ENCODE assay signal across 15 cellular contexts in genomic region chr6:138291036-138291848, GRCh38.
"Had no signal": no experiment of that assay in that cellular context is flagged by ENCODE, and none has a peak within 500 bp of the region (broad histone marks: within the 10 kb centered on the region; RNA-seq: fewer than 3 reads in every experiment).

No MANE protein-coding gene starts in this region.

- H3K27ac ChIP-seq: brain microvascular endothelial cell, left lung, right atrium auricular region, tibial artery, uterus had no signal

- H3K4me1 ChIP-seq: left lung, right atrium auricular region, uterus had no signal

- H3K4me3 ChIP-seq: left lung, right atrium auricular region, smooth muscle cell, tibial artery, uterus had no signal

- H3K4me2 ChIP-seq: smooth muscle cell had no signal

- H3K4me3 Mint-ChIP-seq: activated CD8-positive, alpha-beta memory T cell treated with anti-CD3 and anti-CD28 coated beads, Interleukin-2, amount 10 ng/mL, durations not matched to agents 7 days and 5 days; activated naive CD4-positive, alpha-beta T cell treated with anti-CD3 and anti-CD28 coated beads, Interleukin-2, amount 50 U/mL, for 24 hours; activated T-cell treated with anti-CD3 and anti-CD28 coated beads, Interleukin-2, amount 50 U/mL, for 24 hours; dendritic cell treated with granulocyte-macrophage colony-stimulating factor and Interleukin-4, amounts not matched to agents 40 ng/mL and 50 ng/mL, for 4 days; stimulated activated effector memory CD8-positive, alpha-beta T cell treated with anti-CD3 and anti-CD28 coated beads, Interleukin-12 subunit alpha, Interleukin-12 subunit beta, amount 100 ng/mL, for 72 hours had no signal

- H3K27me3 Mint-ChIP-seq: activated CD8-positive, alpha-beta memory T cell treated with anti-CD3 and anti-CD28 coated beads, Interleukin-2, amount 10 ng/mL, durations not matched to agents 7 days and 5 days; dendritic cell treated with granulocyte-macrophage colony-stimulating factor and Interleukin-4, amounts not matched to agents 40 ng/mL and 50 ng/mL, for 4 days had no signal

- H3K9me3 Mint-ChIP-seq: activated naive CD4-positive, alpha-beta T cell treated with anti-CD3 and anti-CD28 coated beads, Interleukin-2, amount 50 U/mL, for 24 hours; activated T-cell treated with anti-CD3 and anti-CD28 coated beads, Interleukin-2, amount 50 U/mL, for 24 hours; dendritic cell treated with granulocyte-macrophage colony-stimulating factor and Interleukin-4, amounts not matched to agents 40 ng/mL and 50 ng/mL, for 4 days; stimulated activated effector memory CD8-positive, alpha-beta T cell treated with anti-CD3 and anti-CD28 coated beads, Interleukin-12 subunit alpha, Interleukin-12 subunit beta, amount 100 ng/mL, for 72 hours had no signal

- H3K4me1 Mint-ChIP-seq: activated CD8-positive, alpha-beta memory T cell treated with anti-CD3 and anti-CD28 coated beads, Interleukin-2, amount 10 ng/mL, durations not matched to agents 7 days and 5 days; activated naive CD4-positive, alpha-beta T cell treated with anti-CD3 and anti-CD28 coated beads, Interleukin-2, amount 50 U/mL, for 24 hours had no signal

- ATAC-seq: activated CD4-positive, CD25-positive, alpha-beta regulatory T cell treated with anti-CD3 and anti-CD28 coated beads, Interleukin-2, amount 50 U/mL, for 24 hours; activated CD8-positive, alpha-beta memory T cell treated with anti-CD3 and anti-CD28 coated beads, Interleukin-2, amount 10 ng/mL, durations not matched to agents 7 days and 5 days; left lung; stimulated activated effector memory CD8-positive, alpha-beta T cell treated with anti-CD3 and anti-CD28 coated beads, Interleukin-12 subunit alpha, Interleukin-12 subunit beta, amount 100 ng/mL, for 72 hours had no signal

- H3K27ac Mint-ChIP-seq: activated CD8-positive, alpha-beta memory T cell treated with anti-CD3 and anti-CD28 coated beads, Interleukin-2, amount 10 ng/mL, durations not matched to agents 7 days and 5 days; activated naive CD4-positive, alpha-beta T cell treated with anti-CD3 and anti-CD28 coated beads, Interleukin-2, amount 50 U/mL, for 24 hours; activated T-cell treated with anti-CD3 and anti-CD28 coated beads, Interleukin-2, amount 50 U/mL, for 24 hours; dendritic cell treated with granulocyte-macrophage colony-stimulating factor and Interleukin-4, amounts not matched to agents 40 ng/mL and 50 ng/mL, for 4 days; stimulated activated effector memory CD8-positive, alpha-beta T cell treated with anti-CD3 and anti-CD28 coated beads, Interleukin-12 subunit alpha, Interleukin-12 subunit beta, amount 100 ng/mL, for 72 hours had no signal

- DNase-seq: activated CD8-positive, alpha-beta memory T cell treated with anti-CD3 and anti-CD28 coated beads, Interleukin-2, amount 10 ng/mL, durations not matched to agents 7 days and 5 days; activated effector memory CD4-positive, alpha-beta T cell treated with Interleukin-2 at 50 U/mL for 16 hours; activated T-cell treated with anti-CD3 and anti-CD28 coated beads, Interleukin-2, amount 50 U/mL, for 24 hours; amniotic stem cell; brain microvascular endothelial cell; glutamatergic neuron; uterus had no signal

- H3K36me3 Mint-ChIP-seq: activated CD8-positive, alpha-beta memory T cell treated with anti-CD3 and anti-CD28 coated beads, Interleukin-2, amount 10 ng/mL, durations not matched to agents 7 days and 5 days; activated naive CD4-positive, alpha-beta T cell treated with anti-CD3 and anti-CD28 coated beads, Interleukin-2, amount 50 U/mL, for 24 hours; stimulated activated effector memory CD8-positive, alpha-beta T cell treated with anti-CD3 and anti-CD28 coated beads, Interleukin-12 subunit alpha, Interleukin-12 subunit beta, amount 100 ng/mL, for 72 hours had no signal

- H3K27me3 ChIP-seq: brain microvascular endothelial cell, left lung, right atrium auricular region, tibial artery, uterus had no signal

- H3K9me3 ChIP-seq: left lung, right atrium auricular region, tibial artery, uterus had no signal

- H3K36me3 ChIP-seq: brain microvascular endothelial cell, right atrium auricular region, tibial artery, uterus had no signal
